Comparison of ENCODE assay signal across 8 cellular contexts in genomic region chr16:57235128-57236092, GRCh38. TPM values are rescaled to one million over a fixed set of nuclear protein-coding genes. Genes with fewer than 3 reads are reported as not detected.
DNase-seq lines count a peak whose midpoint lies in the region.

No MANE protein-coding gene starts in this region.

- DNase-seq in CD1c-positive myeloid dendritic cell (ENCODE audit: extremely low spot score) (peak; percentile 12), HT1080 (ENCODE audit: low read depth) (peak; percentile 89), RKO (ENCODE audit: low spot score) (peak; percentile 85), germinal center (ENCODE audit: low spot score) (peak; percentile 60), mucosa of gallbladder (ENCODE audit: low spot score) (no peak), LoVo (ENCODE audit: low spot score) (no peak), DMS 273 treated with DMSO at 0.1 percent for 48 hours (lab: John Stamatoyannopoulos, UW) (no peak), amniotic stem cell (lab: John Stamatoyannopoulos, UW) (no peak)

RNA-seq across cellular contexts. Expression of gene ARL2BP, which starts 9.6 kb away (rescaled TPM):
- total RNA-seq in HT1080 (2014; rRNA removed; shearing (Covaris generic)): 55.3 and 70.5 TPM in 2 replicates
- 56.5 and 57.4 TPM in 2 replicates for polyA plus RNA-seq in HT1080 (2015; cell fraction: cytosol; rRNA removed)
- polyA plus RNA-seq in HT1080 (2015; cell fraction: nucleus; rRNA removed): 20.0 and 21.6 TPM in 2 replicates
- total RNA-seq in mucosa of gallbladder: 46.4 TPM

RNA-seq across cellular contexts. Expression of gene PLLP, which starts 49.1 kb away (rescaled TPM):
- 0.20 and 1.3 TPM in 2 replicates for total RNA-seq in HT1080 (2014; rRNA removed; shearing (Covaris generic))
- polyA plus RNA-seq in HT1080 (2015; cell fraction: cytosol; rRNA removed): 0.28 and 0.38 TPM in 2 replicates
- polyA plus RNA-seq in HT1080 (2015; cell fraction: nucleus; rRNA removed): 0.18 and 0.35 TPM in 2 replicates
- 206 TPM for total RNA-seq in mucosa of gallbladder

RNA-seq across cellular contexts. Expression of gene RSPRY1, which starts 49.3 kb away (rescaled TPM):
- total RNA-seq in HT1080 (2014; rRNA removed; shearing (Covaris generic)): 28.1 and 36.6 TPM in 2 replicates
- 28.3 and 31.0 TPM in 2 replicates for polyA plus RNA-seq in HT1080 (2015; cell fraction: cytosol; rRNA removed)
- 32.7 and 37.6 TPM in 2 replicates for polyA plus RNA-seq in HT1080 (2015; cell fraction: nucleus; rRNA removed)
- 49.6 TPM for total RNA-seq in mucosa of gallbladder

RNA-seq across cellular contexts. Expression of gene PSME3IP1, which starts 49.6 kb away (rescaled TPM):
- total RNA-seq in HT1080 (2014; rRNA removed; shearing (Covaris generic)): 89.3 and 102 TPM in 2 replicates
- polyA plus RNA-seq in HT1080 (2015; cell fraction: cytosol; rRNA removed): 91.1 and 105 TPM in 2 replicates
- 102 and 111 TPM in 2 replicates for polyA plus RNA-seq in HT1080 (2015; cell fraction: nucleus; rRNA removed)
- total RNA-seq in mucosa of gallbladder: 76.1 TPM

Comparison
In these comparisons a context has a peak if more than half of its experiments do, and no peak if none do; other contexts are left out.
1. DNase-seq: peak in CD1c-positive myeloid dendritic cell (single experiment), HT1080 (single experiment), RKO (single experiment) and germinal center (single experiment); none in mucosa of gallbladder (single experiment), LoVo (single experiment), DMS 273 treated with DMSO at 0.1 percent for 48 hours (single experiment) and amniotic stem cell (single experiment).
2. RNA of gene PLLP, which starts 49.1 kb away (total RNA-seq): 206 TPM in mucosa of gallbladder (single experiment); 0.20 to 1.3 TPM in HT1080; every median in the first group is over 10 times any median in the second.